ENCODE assay signal across 9 cellular contexts in genomic region chr3:132726341-132726823, GRCh38. TPM values are rescaled to one million over a fixed set of nuclear protein-coding genes. Genes with fewer than 3 reads are reported as not detected.
DNase-seq lines count a peak whose midpoint lies in the region; ATAC-seq and TF ChIP-seq lines count a peak whose summit lies in the region.
"Had no signal": no experiment of that assay in that cellular context is flagged by ENCODE, and none has a peak within 500 bp of the region (broad histone marks: within the 10 kb centered on the region; RNA-seq: fewer than 3 reads in every experiment).

No MANE protein-coding gene starts in this region.

- H3K9ac ChIP-seq in PC-3 (ENCODE audit: low read length) = no peak overlapping the region

- H3K4me3 ChIP-seq in PC-3 (ENCODE audit: low read length) (no peak overlapping the region), esophagus muscularis mucosa (no peak overlapping the region), prostate gland (no peak overlapping the region)
- H3K4me3 ChIP-seq: SJSA1 had no signal

- H3K4me1 ChIP-seq in PC-3 (ENCODE audit: insufficient read depth, low read length) = 0 out of 2 replicates have a peak, but pooled peaks cover 6% of the 10 kb centered on the region
- H3K4me1 ChIP-seq in esophagus muscularis mucosa = peaks cover 6 to 25% (median 16%) of the 10 kb centered on the region in 4 donors
- peaks cover under 1% of the 10 kb centered on the region for H3K4me1 ChIP-seq in prostate gland (replicated peaks)

- no TSS peak for BruUV-seq in PC-3 (replicated peaks; lab: Mats Ljungman, UMichigan)

- no peak overlapping the region for H2AFZ ChIP-seq in PC-3 (ENCODE audit: low read length)

- H3K9me2 ChIP-seq in PC-3 (replicated peaks; ENCODE audit: low read length) = no peaks in the 10 kb centered on the region

- ATAC-seq in PC-3 (no peak), GM19467 (IDR thresholded peaks at IDR 0.05; ENCODE audit: unreplicated experiment) (no peak), GM18861 (IDR thresholded peaks at IDR 0.05; ENCODE audit: unreplicated experiment) (no peak), GM21526 (IDR thresholded peaks at IDR 0.05; ENCODE audit: low FRiP score, unreplicated experiment) (no peak)

- H3K9me3 ChIP-seq in PC-3 (ENCODE audit: low read length) (no peaks in the 10 kb centered on the region), esophagus muscularis mucosa (no peaks in the 10 kb centered on the region), prostate gland (no peaks in the 10 kb centered on the region)
- H3K9me3 ChIP-seq: SJSA1 had no signal

- H3K4me2 ChIP-seq in PC-3 (ENCODE audit: low read length) = no peak overlapping the region

- CTCF ChIA-PET in PC-3 (lab: Charles Lee) = interaction anchor here (0.7 kb wide), 1 partner anchor 196 kb away, joined by 3 read pairs; no protein-coding TSS in a partner anchor

- H3K36me3 ChIP-seq in PC-3 (ENCODE audit: low read depth, low read length) (no peaks in the 10 kb centered on the region), esophagus muscularis mucosa (no peaks in the 10 kb centered on the region), prostate gland (no peaks in the 10 kb centered on the region)

- TF ChIP-seq CTCF in PC-3 (conservative IDR thresholded peaks at IDR 0.05; ENCODE audit: low read depth, low read length) (peak; percentile 76), esophagus muscularis mucosa (IDR thresholded peaks at IDR 0.05) (peak; percentile 80 to 90 (median 83)), prostate gland (IDR thresholded peaks at IDR 0.05) (peak; percentile 61 to 84 (median 69))

- H3F3A ChIP-seq in PC-3 (ENCODE audit: low read length, unreplicated experiment) = no peaks in the 10 kb centered on the region

- H3K79me2 ChIP-seq in PC-3 (ENCODE audit: low read length) = peaks cover 4% of the 10 kb centered on the region

- H4K20me1 ChIP-seq in PC-3 (ENCODE audit: low read length) = no peaks in the 10 kb centered on the region

- H3K27me3 ChIP-seq in PC-3 (ENCODE audit: low read length) (peaks cover 8% of the 10 kb centered on the region; the same call in 1 of the 2 replicates), esophagus muscularis mucosa (no peaks in the 10 kb centered on the region), prostate gland (replicated peaks; ENCODE audit: insufficient read depth) (no peaks in the 10 kb centered on the region)

- POLR2A ChIA-PET in PC-3 (lab: Charles Lee; ENCODE audit: unreplicated experiment) = no interaction called here

- H3K27ac ChIP-seq in PC-3 (ENCODE audit: low read length) = no peak overlapping the region
- H3K27ac ChIP-seq in esophagus muscularis mucosa (replicated peaks in 1 of 4) = no peak overlapping the region
- no peak overlapping the region for H3K27ac ChIP-seq in prostate gland
- H3K27ac ChIP-seq: SJSA1 had no signal

- no peak for TF ChIP-seq EP300 in esophagus muscularis mucosa (IDR thresholded peaks at IDR 0.05)

- no peak for TF ChIP-seq POLR2A in esophagus muscularis mucosa (IDR thresholded peaks at IDR 0.05; ENCODE audit: low read depth)
- no peak for TF ChIP-seq POLR2A in prostate gland (IDR thresholded peaks at IDR 0.05)

- 13% methylated on average over 2 of the region's 2 CpGs for WGBS in esophagus muscularis mucosa
- WGBS in prostate gland = 5% methylated on average over 2 of the region's 2 CpGs

- DNase-seq in DMS53 treated with DMSO at 0.1 percent for 48 hours (lab: John Stamatoyannopoulos, UW; ENCODE audit: unreplicated experiment) = peak; percentile 18
- peak; percentile 44 for DNase-seq in LHCN-M2 (ENCODE audit: low read depth)
- peak; percentile 58 for DNase-seq in PC-3
- DNase-seq in esophagus muscularis mucosa (ENCODE audit: extremely low spot score) = no peak
- DNase-seq in prostate gland (ENCODE audit: low spot score) = no peak

- intact Hi-C loops in PC-3 (cut with micrococcal nuclease) (no loop called here), esophagus muscularis mucosa (cut with DNase I) (loop anchor here (10.0 kb wide), 2 partner anchors 848 to 1078 kb away; partner anchors contain the start of genes CDV3 and SRPRB), prostate gland (cut with DNase I) (loop anchor here (10.0 kb wide), 1 partner anchor 1198 kb away; no protein-coding TSS in a partner anchor)

RNA-seq across cellular contexts. Expression of gene NPHP3, which starts 4.2 kb away (rescaled TPM):
- 41.7 and 43.0 TPM in 2 replicates for total RNA-seq in LHCN-M2 (2014; rRNA removed)
- 10.5 TPM for polyA plus RNA-seq in LHCN-M2 (2012)
- total RNA-seq in PC-3 (2014; rRNA removed) = 6.2 and 7.7 TPM in 2 replicates
- 10 to 100 TPM; 22.7 to 31.1 (median 26.4) TPM for total RNA-seq in esophagus muscularis mucosa
- 10 to 100 TPM; 15.1 to 41.1 TPM for total RNA-seq in prostate gland

Comparison
In these comparisons a context has a peak if more than half of its experiments do, and no peak if none do; other contexts are left out.
1. DNase-seq: peak in DMS53 treated with DMSO at 0.1 percent for 48 hours (single experiment), LHCN-M2 (single experiment) and PC-3 (single experiment); none in esophagus muscularis mucosa (single experiment) and prostate gland (single experiment).
2. Peak in every context shown above with its lines, with median percentiles within 50 percentile points of each other: CTCF ChIP-seq.